Comparison of ENCODE assay signal across 12 cellular contexts in the genomic region with DNA sequence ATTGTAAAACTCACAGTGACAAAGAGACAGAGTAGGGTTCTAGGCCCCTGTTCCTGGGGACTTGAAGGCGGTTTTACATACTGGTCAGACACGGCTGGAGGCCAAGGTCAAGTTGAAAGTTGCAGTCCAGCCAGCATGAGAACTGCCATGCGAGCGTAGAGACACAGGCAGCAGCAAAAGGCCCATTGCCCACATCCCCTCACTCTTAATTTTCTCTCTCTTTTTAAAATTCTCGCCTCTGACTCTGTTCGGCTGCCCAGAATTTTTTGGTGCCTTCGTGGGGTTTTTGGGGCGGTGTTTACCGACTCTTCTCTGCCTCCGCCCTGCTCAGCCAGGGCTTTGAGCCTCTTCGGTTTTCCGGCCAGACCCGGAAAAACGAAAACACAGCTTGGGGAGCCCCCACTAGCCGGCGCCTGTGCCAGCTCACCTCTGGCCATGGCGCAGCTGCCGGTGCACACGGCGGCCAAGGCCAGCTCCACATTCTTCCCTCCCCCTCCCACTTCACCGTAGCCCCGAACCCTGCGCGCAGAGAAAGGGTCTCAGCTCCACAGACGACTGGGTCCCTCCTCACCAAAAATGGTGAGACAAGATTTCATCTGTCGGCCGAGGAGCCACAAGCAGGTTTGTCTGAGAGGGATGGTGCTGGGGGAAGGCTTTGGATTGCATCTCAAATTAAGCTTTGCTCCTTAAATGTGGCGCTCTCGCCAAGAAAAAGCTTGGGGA. TPM values are rescaled to one million over a fixed set of nuclear protein-coding genes. Genes with fewer than 3 reads are reported as not detected.
A peak's percentile ranks its signal among the peaks of the same experiment; 100 is the strongest.
DNase-seq lines count a peak whose midpoint lies in the region; ATAC-seq, FAIRE-seq and TF ChIP-seq lines count a peak whose summit lies in the region.
"Had no signal": no experiment of that assay in that cellular context is flagged by ENCODE, and none has a peak within 500 bp of the region (broad histone marks: within the 10 kb centered on the region; RNA-seq: fewer than 3 reads in every experiment).

No MANE protein-coding gene starts in this region.

- H3K9ac ChIP-seq in endothelial cell of umbilical vein (replicated peaks; ENCODE audit: extremely low read depth, insufficient read depth, low read length): no peak overlapping the region
- H3K9ac ChIP-seq: KMS-11 had no signal

- H3K9me3 ChIP-seq in endothelial cell of umbilical vein (replicated peaks; ENCODE audit: control insufficient read depth, insufficient read depth, low read length): no peaks in the 10 kb centered on the region
- H3K9me3 ChIP-seq: left ventricle myocardium inferior had no signal

- TF ChIP-seq CTCF in NB4 (IDR thresholded peaks at IDR 0.05; ENCODE audit: low read depth, low read length) (no peak), endothelial cell of umbilical vein (IDR thresholded peaks at IDR 0.05; ENCODE audit: extremely low read depth in 1 of 2, insufficient read depth in 1 of 2, low read depth in 1 of 2, low read length in 2 of 2) (no peak)

- H3K4me3 Mint-ChIP-seq in activated CD4-positive, alpha-beta T cell treated with anti-CD3 and anti-CD28 coated beads for 36 hours: no peak overlapping the region
- H3K4me3 Mint-ChIP-seq: T-helper 1 cell treated with Interleukin-12 subunit alpha and Interleukin-12 subunit beta and Interleukin-4 antibody, amounts not matched to agents 30 μg/mL and 1 μg/mL, for 36 hours had no signal

- no peaks in the 10 kb centered on the region for H3K79me2 ChIP-seq in endothelial cell of umbilical vein (ENCODE audit: control insufficient read depth, insufficient read depth, low read length)

- CTCF ChIA-PET in endothelial cell of umbilical vein (lab: Charles Lee): interaction anchor here (0.9 to 1.7 kb wide), 7 partner anchors 9 to 891 kb away, joined by 3 to 4 read pairs (median 3); no protein-coding TSS in a partner anchor
- CTCF ChIA-PET in activated CD4-positive, alpha-beta T cell treated with anti-CD3 and anti-CD28 coated beads for 36 hours (lab: Charles Lee): interaction anchor here (1.4 kb wide), 1 partner anchor 10 kb away, joined by 3 read pairs; no protein-coding TSS in a partner anchor

- no peaks in the 10 kb centered on the region for H4K20me1 ChIP-seq in endothelial cell of umbilical vein (replicated peaks; ENCODE audit: control insufficient read depth, extremely low read depth, insufficient read depth, low read length)

- no peak for ATAC-seq in activated CD4-positive, alpha-beta T cell treated with anti-CD3 and anti-CD28 coated beads for 36 hours
- ATAC-seq: HCT116 had no signal

- peaks cover 31% of the 10 kb centered on the region for H3K4me1 Mint-ChIP-seq in activated CD4-positive, alpha-beta T cell treated with anti-CD3 and anti-CD28 coated beads for 36 hours

- H3K36me3 Mint-ChIP-seq in activated CD4-positive, alpha-beta T cell treated with anti-CD3 and anti-CD28 coated beads for 36 hours (ENCODE audit: low read depth): no peaks in the 10 kb centered on the region

- peaks cover 26% of the 10 kb centered on the region for H3K4me1 ChIP-seq in endothelial cell of umbilical vein (ENCODE audit: control insufficient read depth, extremely low read depth, insufficient read depth, low read length)

- H2AFZ ChIP-seq in endothelial cell of umbilical vein (ENCODE audit: low read depth, low read length): no peak overlapping the region

- H3K27ac Mint-ChIP-seq in activated CD4-positive, alpha-beta T cell treated with anti-CD3 and anti-CD28 coated beads for 36 hours: no peak overlapping the region
- H3K27ac Mint-ChIP-seq: stimulated activated naive CD8-positive, alpha-beta T cell treated with anti-CD3 and anti-CD28 coated beads, Interleukin-15, Interleukin-2, amounts not matched to agents 100 ng/mL and 50 ng/mL, for 24 hours; T-helper 1 cell treated with Interleukin-12 subunit alpha and Interleukin-12 subunit beta and Interleukin-4 antibody, amounts not matched to agents 30 μg/mL and 1 μg/mL, for 36 hours had no signal

- peak overlapping the region; percentile 88 for H3K4me3 ChIP-seq in NB4 (ENCODE audit: low read depth, low read length)
- no peak overlapping the region for H3K4me3 ChIP-seq in endothelial cell of umbilical vein (replicated peaks in 1 of 3; ENCODE audit: insufficient read depth in 1 of 3, low read depth in 1 of 3, low read length in 3 of 3)

- DNase-seq in NB4 (ENCODE audit: low read depth) (no peak), endothelial cell of umbilical vein (ENCODE audit: low read depth, low spot score) (no peak), retina (peak; percentile 75), activated gamma-delta T cell (lab: John Stamatoyannopoulos, UW) (no peak)
- DNase-seq in activated CD4-positive, alpha-beta T cell treated with anti-CD3 and anti-CD28 coated beads for 36 hours: no peak
- DNase-seq: amniotic stem cell, left ventricle myocardium inferior had no signal

- no peak overlapping the region for H3K4me2 ChIP-seq in endothelial cell of umbilical vein (ENCODE audit: insufficient read depth, low read length)
- H3K4me2 ChIP-seq: KMS-11 had no signal

- no TSS peak for BruUV-seq in endothelial cell of umbilical vein (replicated peaks; lab: Mats Ljungman, UMichigan)

- POLR2A ChIA-PET in endothelial cell of umbilical vein (lab: Charles Lee): no interaction called here
- POLR2A ChIA-PET in activated CD4-positive, alpha-beta T cell treated with anti-CD3 and anti-CD28 coated beads for 36 hours (lab: Charles Lee): interaction anchor here (0.6 kb wide), 1 partner anchor 669 kb away, joined by 5 read pairs; no protein-coding TSS in a partner anchor

- H3K9me1 ChIP-seq in endothelial cell of umbilical vein (replicated peaks; ENCODE audit: control insufficient read depth, extremely low read depth, insufficient read depth, low read length): no peaks in the 10 kb centered on the region

- H3K27ac ChIP-seq in endothelial cell of umbilical vein (ENCODE audit: insufficient read depth, low read depth, low read length): no peak overlapping the region
- H3K27ac ChIP-seq: dorsolateral prefrontal cortex, KMS-11, left ventricle myocardium inferior had no signal

- peaks cover 80% of the 10 kb centered on the region for H3K27me3 Mint-ChIP-seq in activated CD4-positive, alpha-beta T cell treated with anti-CD3 and anti-CD28 coated beads for 36 hours

- dilution Hi-C loops in endothelial cell of umbilical vein (cut with MboI; ENCODE audit: extremely low pct_ligation_motif_present, low sequenced_read_pairs): no loop called here

- H3K9me3 Mint-ChIP-seq in activated CD4-positive, alpha-beta T cell treated with anti-CD3 and anti-CD28 coated beads for 36 hours (ENCODE audit: low read depth): no peaks in the 10 kb centered on the region
- H3K9me3 Mint-ChIP-seq: stimulated activated naive CD8-positive, alpha-beta T cell treated with anti-CD3 and anti-CD28 coated beads, Interleukin-15, Interleukin-2, amounts not matched to agents 100 ng/mL and 50 ng/mL, for 24 hours; T-helper 1 cell treated with Interleukin-12 subunit alpha and Interleukin-12 subunit beta and Interleukin-4 antibody, amounts not matched to agents 30 μg/mL and 1 μg/mL, for 36 hours had no signal

- no peaks in the 10 kb centered on the region for H3K36me3 ChIP-seq in endothelial cell of umbilical vein (ENCODE audit: control insufficient read depth in 2 of 2, extremely low read depth in 1 of 2, insufficient read depth in 2 of 2, low read length in 2 of 2)
- H3K36me3 ChIP-seq: left ventricle myocardium inferior had no signal

- H3K27me3 ChIP-seq in endothelial cell of umbilical vein (ENCODE audit: control insufficient read depth in 2 of 2, insufficient read depth in 2 of 2, low read length in 2 of 2): peaks cover 84 to 94% of the 10 kb centered on the region in 2 experiments

- no peak for FAIRE-seq in endothelial cell of umbilical vein (lab: Jason Lieb, UNC)

- intact Hi-C loops in endothelial cell of umbilical vein (cut with micrococcal nuclease): no loop called here
- intact Hi-C loops in activated CD4-positive, alpha-beta T cell treated with anti-CD3 and anti-CD28 coated beads for 36 hours (cut with DNase I, micrococcal nuclease): loop anchor here in 1 of 2 experiments (5.0 kb wide), 1 partner anchor 35 kb away; the partner anchor contains the start of gene HOXA9

- TF ChIP-seq POLR2A in NB4 (IDR thresholded peaks at IDR 0.05; ENCODE audit: extremely low read depth, insufficient read length) (no peak), endothelial cell of umbilical vein (IDR thresholded peaks at IDR 0.05; ENCODE audit: low read depth, low read length) (no peak)

RNA-seq across cellular contexts. Expression of gene HOXA13, which starts 2.3 kb away (rescaled TPM):
- 0.09 and 0.22 TPM in 2 replicates for total RNA-seq in endothelial cell of umbilical vein
- 0.02 TPM in 1 of 2 replicates, not detected in the other for polyA plus RNA-seq in endothelial cell of umbilical vein
- polyA plus RNA-seq in endothelial cell of umbilical vein (2011; cell fraction: cytosol; rRNA removed): 0.01 TPM in 2 replicates
- polyA plus RNA-seq in endothelial cell of umbilical vein (2011; cell fraction: nucleus; rRNA removed): 0.03 TPM in 1 of 2 replicates, not detected in the other
- polyA plus RNA-seq in endothelial cell of umbilical vein (2012): not detected in 2 replicates
- not detected in 2 replicates for polyA minus RNA-seq in endothelial cell of umbilical vein
- polyA minus RNA-seq in endothelial cell of umbilical vein (2011; cell fraction: cytosol; rRNA and poly(A)+ RNA removed): 0.72 TPM
- polyA minus RNA-seq in endothelial cell of umbilical vein (2011; cell fraction: nucleus; rRNA and poly(A)+ RNA removed): not detected in 2 replicates
- total RNA-seq in activated CD4-positive, alpha-beta T cell treated with anti-CD3 and anti-CD28 coated beads for 36 hours: not detected
- total RNA-seq: left ventricle myocardium inferior had no signal

RNA-seq across cellular contexts. Expression of gene HOXA11, which starts 17.1 kb away (rescaled TPM):
- total RNA-seq in endothelial cell of umbilical vein: 15.2 and 16.7 TPM in 2 replicates
- polyA plus RNA-seq in endothelial cell of umbilical vein: 10.4 and 10.8 TPM in 2 replicates
- 8.2 and 9.7 TPM in 2 replicates for polyA plus RNA-seq in endothelial cell of umbilical vein (2011; cell fraction: cytosol; rRNA removed)
- 4.6 and 5.5 TPM in 2 replicates for polyA plus RNA-seq in endothelial cell of umbilical vein (2011; cell fraction: nucleus; rRNA removed)
- 11.6 TPM in 2 replicates for polyA plus RNA-seq in endothelial cell of umbilical vein (2012)
- 6.6 and 8.6 TPM in 2 replicates for polyA minus RNA-seq in endothelial cell of umbilical vein
- polyA minus RNA-seq in endothelial cell of umbilical vein (2011; cell fraction: cytosol; rRNA and poly(A)+ RNA removed): 2.8 TPM
- polyA minus RNA-seq in endothelial cell of umbilical vein (2011; cell fraction: nucleus; rRNA and poly(A)+ RNA removed): 3.6 and 3.7 TPM in 2 replicates
- total RNA-seq in activated CD4-positive, alpha-beta T cell treated with anti-CD3 and anti-CD28 coated beads for 36 hours: not detected
- total RNA-seq: dorsolateral prefrontal cortex, left ventricle myocardium inferior had no signal

RNA-seq across cellular contexts. Expression of gene HOXA10, which starts 28.1 kb away (rescaled TPM):
- 24.4 and 27.6 TPM in 2 replicates for total RNA-seq in endothelial cell of umbilical vein
- polyA plus RNA-seq in endothelial cell of umbilical vein: 23.7 and 30.3 TPM in 2 replicates
- polyA plus RNA-seq in endothelial cell of umbilical vein (2011; cell fraction: cytosol; rRNA removed): 15.8 and 19.0 TPM in 2 replicates
- 16.7 TPM in 2 replicates for polyA plus RNA-seq in endothelial cell of umbilical vein (2011; cell fraction: nucleus; rRNA removed)
- 15.1 and 20.3 TPM in 2 replicates for polyA plus RNA-seq in endothelial cell of umbilical vein (2012)
- polyA minus RNA-seq in endothelial cell of umbilical vein: 24.4 and 30.3 TPM in 2 replicates
- polyA minus RNA-seq in endothelial cell of umbilical vein (2011; cell fraction: cytosol; rRNA and poly(A)+ RNA removed): 3.2 TPM
- 8.0 and 9.1 TPM in 2 replicates for polyA minus RNA-seq in endothelial cell of umbilical vein (2011; cell fraction: nucleus; rRNA and poly(A)+ RNA removed)
- total RNA-seq in activated CD4-positive, alpha-beta T cell treated with anti-CD3 and anti-CD28 coated beads for 36 hours: not detected
- total RNA-seq: left ventricle myocardium inferior had no signal

RNA-seq across cellular contexts. Expression of gene HOXA9, which starts 36.8 kb away (rescaled TPM):
- total RNA-seq in endothelial cell of umbilical vein: 61.6 and 62.9 TPM in 2 replicates
- polyA plus RNA-seq in endothelial cell of umbilical vein: 47.2 and 84.1 TPM in 2 replicates
- polyA plus RNA-seq in endothelial cell of umbilical vein (2011; cell fraction: cytosol; rRNA removed): 44.6 and 46.3 TPM in 2 replicates
- polyA plus RNA-seq in endothelial cell of umbilical vein (2011; cell fraction: nucleus; rRNA removed): 94.3 and 108 TPM in 2 replicates
- 32.3 and 47.7 TPM in 2 replicates for polyA plus RNA-seq in endothelial cell of umbilical vein (2012)
- polyA minus RNA-seq in endothelial cell of umbilical vein: 8.0 and 11.3 TPM in 2 replicates
- not detected for polyA minus RNA-seq in endothelial cell of umbilical vein (2011; cell fraction: cytosol; rRNA and poly(A)+ RNA removed)
- polyA minus RNA-seq in endothelial cell of umbilical vein (2011; cell fraction: nucleus; rRNA and poly(A)+ RNA removed): 14.0 and 22.7 TPM in 2 replicates
- total RNA-seq in activated CD4-positive, alpha-beta T cell treated with anti-CD3 and anti-CD28 coated beads for 36 hours: not detected
- total RNA-seq: dorsolateral prefrontal cortex, left ventricle myocardium inferior had no signal

RNA-seq across cellular contexts. Expression of gene EVX1, which starts 40.4 kb away (rescaled TPM):
- total RNA-seq in endothelial cell of umbilical vein: not detected in 2 replicates
- polyA plus RNA-seq in endothelial cell of umbilical vein: not detected in 2 replicates
- not detected in 2 replicates for polyA plus RNA-seq in endothelial cell of umbilical vein (2011; cell fraction: cytosol; rRNA removed)
- polyA plus RNA-seq in endothelial cell of umbilical vein (2011; cell fraction: nucleus; rRNA removed): not detected in 2 replicates
- not detected in 2 replicates for polyA plus RNA-seq in endothelial cell of umbilical vein (2012)
- not detected in 2 replicates for polyA minus RNA-seq in endothelial cell of umbilical vein
- not detected for polyA minus RNA-seq in endothelial cell of umbilical vein (2011; cell fraction: cytosol; rRNA and poly(A)+ RNA removed)
- not detected in 2 replicates for polyA minus RNA-seq in endothelial cell of umbilical vein (2011; cell fraction: nucleus; rRNA and poly(A)+ RNA removed)
- not detected for total RNA-seq in activated CD4-positive, alpha-beta T cell treated with anti-CD3 and anti-CD28 coated beads for 36 hours
- total RNA-seq: left ventricle myocardium inferior had no signal

Comparison
In these comparisons a context has a peak if more than half of its experiments do, and no peak if none do; other contexts are left out.
1. RNA of gene HOXA11, which starts 17.1 kb away (total RNA-seq): 15.2 to 16.7 TPM in endothelial cell of umbilical vein; not detected in activated CD4-positive, alpha-beta T cell treated with anti-CD3 and anti-CD28 coated beads for 36 hours; every median in the first group is over 10 times any median in the second.
2. RNA of gene HOXA10, which starts 28.1 kb away (total RNA-seq): 24.4 to 27.6 TPM in endothelial cell of umbilical vein; not detected in activated CD4-positive, alpha-beta T cell treated with anti-CD3 and anti-CD28 coated beads for 36 hours; every median in the first group is over 10 times any median in the second.